1 cellular context compared by ENCODE assay signal in genomic region chr3:49939858-49940666, GRCh38.
TF ChIP-seq lines count a peak whose summit lies in the region.

Gene RBM6 (plus strand): TSS chr3:49940150. CDS start chr3:49962642, 22,492 bp downstream.

TF ChIP-seq in K562, 482 proteins besides CTCF, POLR2A, EP300 and RAD21 (continued from another document and continues in another):
- TF ChIP-seq TCF15 (CRISPR knock-in tag; IDR thresholded peaks at IDR 0.05) (no peak), CCAR2 (IDR thresholded peaks at IDR 0.05; ENCODE audit: low read depth, low read length) (no peak), XRCC4 (IDR thresholded peaks at IDR 0.05; ENCODE audit: extremely low read depth, insufficient read depth, insufficient read length) (no peak), ZFP91 (CRISPR knock-in tag; IDR thresholded peaks at IDR 0.05) (no peak), LARP7 (IDR thresholded peaks at IDR 0.05) (no peak), ARID2 (IDR thresholded peaks at IDR 0.05) (no peak), ZNF239 (CRISPR knock-in tag; IDR thresholded peaks at IDR 0.05) (no peak), ZNF407 (IDR thresholded peaks at IDR 0.05; ENCODE audit: low read depth) (no peak), ZBTB17 (CRISPR knock-in tag; IDR thresholded peaks at IDR 0.05) (no peak), MIER1 (IDR thresholded peaks at IDR 0.05; ENCODE audit: low read depth) (no peak), FOSL1 (tag; conservative IDR thresholded peaks at IDR 0.05) (no peak), SMAD2 (IDR thresholded peaks at IDR 0.05; ENCODE audit: low read depth, low read length) (no peak), ZNF644 (tag; IDR thresholded peaks at IDR 0.05; ENCODE audit: low read depth) (peak; percentile 55; the same call in 1 of the 2 replicates), CBX5 (IDR thresholded peaks at IDR 0.05; ENCODE audit: borderline replicate concordance, low read depth) (no peak), ZC3H8 (IDR thresholded peaks at IDR 0.05) (no peak), HIVEP1 (CRISPR knock-in tag; IDR thresholded peaks at IDR 0.05) (no peak), NFIC (IDR thresholded peaks at IDR 0.05) (0 out of 2 replicates have a peak, but pooled peaks have one; percentile 18), NR2C1 (IDR thresholded peaks at IDR 0.05) (peak; percentile 89), NR2C1 (tag; IDR thresholded peaks at IDR 0.05) (peak; percentile 93), ZNF449 (CRISPR knock-in tag; IDR thresholded peaks at IDR 0.05) (no peak), TFE3 (CRISPR knock-in tag; IDR thresholded peaks at IDR 0.05) (no peak), RBM25 (IDR thresholded peaks at IDR 0.05; ENCODE audit: low read depth, low read length, severe bottlenecking) (peak; percentile 20), ZMIZ1 (IDR thresholded peaks at IDR 0.05; ENCODE audit: low read depth in 2 of 2, low read length in 2 of 2) (no peak), ZBTB12 (CRISPR knock-in tag; IDR thresholded peaks at IDR 0.05) (peak; percentile 63), SIRT6 (IDR thresholded peaks at IDR 0.05; ENCODE audit: low read depth, low read length) (no peak), RAD51 (IDR thresholded peaks at IDR 0.05; ENCODE audit: borderline replicate concordance, low read depth) (peak; percentile 74), ZNF395 (CRISPR knock-in tag; IDR thresholded peaks at IDR 0.05) (peak; percentile 78; the same call in 1 of the 2 replicates), ZNF668 (CRISPR knock-in tag; IDR thresholded peaks at IDR 0.05) (no peak), ZNF511 (CRISPR knock-in tag; IDR thresholded peaks at IDR 0.05) (peak; percentile 40; the same call in 1 of the 2 replicates), HDAC2 (IDR thresholded peaks at IDR 0.05) (peak; percentile 72; the same call in 1 of the 2 replicates), ATF6 (CRISPR knock-in tag; IDR thresholded peaks at IDR 0.05) (no peak; the same call in 1 of the 2 replicates), ZNF699 (CRISPR knock-in tag; IDR thresholded peaks at IDR 0.05; ENCODE audit: insufficient replicate concordance) (no peak), TSC22D4 (tag; IDR thresholded peaks at IDR 0.05) (no peak), SAFB2 (IDR thresholded peaks at IDR 0.05; ENCODE audit: borderline replicate concordance, low read depth, low read length, severe bottlenecking) (no peak), KAT8 (IDR thresholded peaks at IDR 0.05; ENCODE audit: low read depth) (no peak)
